ENCODE assay signal across 26 cellular contexts in the genomic region with DNA sequence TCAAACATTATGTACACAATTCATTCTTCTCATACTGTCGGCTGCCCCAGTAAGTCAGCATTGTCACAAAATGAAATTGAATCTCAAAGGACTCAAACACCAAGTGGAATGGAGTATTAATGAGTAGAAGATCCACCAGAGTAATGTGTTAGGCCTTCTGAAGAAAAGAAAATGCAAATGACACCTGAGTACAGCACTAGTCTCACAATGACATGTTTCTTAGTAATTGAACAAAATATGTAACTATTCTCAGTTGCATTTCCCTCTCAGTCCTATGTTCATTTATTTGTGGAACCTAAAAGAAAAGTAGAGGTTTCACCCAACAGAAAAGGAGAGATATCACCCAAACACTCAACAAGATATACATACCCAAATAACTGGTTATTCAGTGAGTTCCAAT.
DNase-seq lines count a peak whose midpoint lies in the region; ATAC-seq, FAIRE-seq and TF ChIP-seq lines count a peak whose summit lies in the region.
"Had no signal": no experiment of that assay in that cellular context is flagged by ENCODE, and none has a peak within 500 bp of the region (broad histone marks: within the 10 kb centered on the region; RNA-seq: fewer than 3 reads in every experiment).

No MANE protein-coding gene starts in this region.

- WGBS in GM12878 (ENCODE audit: insufficient coverage, insufficient replicate concordance, low lambda C conversion rate, missing lambda C conversion rate) = 3% methylated on average over 1 of the region's 1 CpG

- FAIRE-seq in GM12878 (lab: Jason Lieb, UNC) (peak; percentile 69), HTR-8/SVneo (lab: Jason Lieb, UNC) (no peak)
- FAIRE-seq: A549, HepG2 had no signal

- no peak for TF ChIP-seq POLR2A in GM12878 (IDR thresholded peaks at IDR 0.05; ENCODE audit: low read depth, low read length)

- no peaks in the 10 kb centered on the region for H3K79me2 ChIP-seq in GM12878 (ENCODE audit: control insufficient read depth, insufficient read depth, low read length)

- H3K27ac ChIP-seq in GM12878 (ENCODE audit: control insufficient read depth, insufficient read depth) = no peak overlapping the region
- H3K27ac ChIP-seq: A549, BLaER1 had no signal

- CTCF ChIA-PET in GM12878 (lab: Yijun Ruan, JAX) = no interaction called here

- no TSS peak for BruUV-seq in GM12878 (replicated peaks; lab: Mats Ljungman, UMichigan)

- H3K9ac ChIP-seq in GM12878 (ENCODE audit: control insufficient read depth, insufficient read depth, low read length) = no peak overlapping the region
- H3K9ac ChIP-seq: BLaER1 had no signal

- H3K4me3 ChIP-seq in GM12878 = no peak overlapping the region
- H3K4me3 ChIP-seq: A549, BLaER1 had no signal

- H3K4me1 ChIP-seq in GM12878 (ENCODE audit: control insufficient read depth, insufficient read depth, low read length) = no peaks in the 10 kb centered on the region
- H3K4me1 ChIP-seq: BLaER1 had no signal

- POLR2A ChIA-PET in GM12878 (lab: Charles Lee) = no interaction called here

- RAD21 ChIA-PET in GM12878 (lab: Charles Lee; ENCODE audit: unreplicated experiment) = no interaction called here

- H3K4me2 ChIP-seq in GM12878 (ENCODE audit: control insufficient read depth, insufficient read depth) = no peak overlapping the region
- H3K4me2 ChIP-seq: A549, BLaER1 had no signal

- SMC1A ChIA-PET in GM12878 (lab: Charles Lee; ENCODE audit: uncharacterized antibody, unreplicated experiment) = no interaction called here

- in situ Hi-C loops in GM12878 (cut with MboI) = no loop called here

- TF ChIP-seq RAD21 in GM12878 (IDR thresholded peaks at IDR 0.05; ENCODE audit: insufficient read depth, low read depth, low read length) = no peak

- ATAC-seq in GM18511 (IDR thresholded peaks at IDR 0.05; ENCODE audit: unreplicated experiment) = peak; percentile 49
- peak; percentile 85 for ATAC-seq in GM21390 (IDR thresholded peaks at IDR 0.05; ENCODE audit: unreplicated experiment)
- ATAC-seq in HG02973 (IDR thresholded peaks at IDR 0.05; ENCODE audit: unreplicated experiment) = peak; percentile 72
- ATAC-seq in GM12878 = peak; percentile 87
- ATAC-seq: A549; CD8-positive, alpha-beta T cell; HCT116; HepG2 had no signal

- no peaks in the 10 kb centered on the region; the same call in 2 of the 3 replicates for H3K9me3 ChIP-seq in GM12878 (replicated peaks; ENCODE audit: control insufficient read depth, insufficient read depth, low read length)
- H3K9me3 ChIP-seq: A549 had no signal

- TF ChIP-seq EP300 in GM12878 (IDR thresholded peaks at IDR 0.05; ENCODE audit: borderline replicate concordance in 1 of 2, control insufficient read depth in 1 of 2, low read depth in 2 of 2, low read length in 2 of 2) = no peak

- intact Hi-C loops in GM12878 (cut with micrococcal nuclease; ENCODE audit: unreplicated experiment) = no loop called here
- intact Hi-C loops in posterior cingulate gyrus (cut with DNase I) = no loop called here

- no peaks in the 10 kb centered on the region for H3K27me3 ChIP-seq in GM12878 (replicated peaks in 1 of 2; ENCODE audit: control insufficient read depth in 2 of 2, insufficient read depth in 2 of 2, low read length in 1 of 2)
- H3K27me3 ChIP-seq: BLaER1 had no signal

- H4K20me1 ChIP-seq in GM12878 (ENCODE audit: control insufficient read depth, insufficient read depth) = no peaks in the 10 kb centered on the region
- H4K20me1 ChIP-seq: BLaER1 had no signal

- DNase-seq in GM12878 (ENCODE audit: low read depth, low spot score) = no peak
- DNase-seq in posterior cingulate gyrus = no peak
- no peak for DNase-seq in activated CD4-positive, alpha-beta T cell treated with anti-CD3 and anti-CD28 coated beads for 4 hours
- DNase-seq in HTR-8/SVneo (ENCODE audit: insufficient read length, low spot score) = no peak
- DNase-seq: Calu3; CD8-positive, alpha-beta T cell; EL; GOT3; KG1; NCI-H1105 treated with DMSO at 0.1 percent for 48 hours; NCI-H1694 treated with DMSO at 0.1 percent for 48 hours; NCI-H2107; NCI-H2227 treated with DMSO at 0.1 percent for 48 hours; NCI-H510A treated with DMSO at 0.1 percent for 48 hours; NCI-H774; OCI-M1; Right ventricle myocardium superior; SW 1271; T-helper 2 cell had no signal

- TF ChIP-seq CTCF in GM12878 (IDR thresholded peaks at IDR 0.05 in 2 of 3, conservative IDR thresholded peaks at IDR 0.05 in 1 of 3; ENCODE audit: control insufficient read depth in 2 of 3, extremely low read depth in 1 of 3, insufficient read depth in 1 of 3, low read depth in 3 of 3, low read length in 3 of 3) = no peak

- no peaks in the 10 kb centered on the region for H3K36me3 ChIP-seq in GM12878 (ENCODE audit: control insufficient read depth in 2 of 2, insufficient read depth in 2 of 2, low read length in 1 of 2)
- H3K36me3 ChIP-seq: BLaER1 had no signal

- H2AFZ ChIP-seq in GM12878 (ENCODE audit: control insufficient read depth, low read depth, low read length) = no peak overlapping the region

TF ChIP-seq in GM12878, 131 proteins besides CTCF, POLR2A, EP300 and RAD21:
- TF ChIP-seq FOXK2 (IDR thresholded peaks at IDR 0.05) = no peak
- TF ChIP-seq TBL1XR1 (IDR thresholded peaks at IDR 0.05; ENCODE audit: low read depth, low read length) = no peak
- TF ChIP-seq ATF7 (IDR thresholded peaks at IDR 0.05; ENCODE audit: low read depth) = 0 out of 2 replicates have a peak, but pooled peaks have one; percentile 12
- no peak for TF ChIP-seq NR2C1 (IDR thresholded peaks at IDR 0.05)
- TF ChIP-seq, protein P1, sequence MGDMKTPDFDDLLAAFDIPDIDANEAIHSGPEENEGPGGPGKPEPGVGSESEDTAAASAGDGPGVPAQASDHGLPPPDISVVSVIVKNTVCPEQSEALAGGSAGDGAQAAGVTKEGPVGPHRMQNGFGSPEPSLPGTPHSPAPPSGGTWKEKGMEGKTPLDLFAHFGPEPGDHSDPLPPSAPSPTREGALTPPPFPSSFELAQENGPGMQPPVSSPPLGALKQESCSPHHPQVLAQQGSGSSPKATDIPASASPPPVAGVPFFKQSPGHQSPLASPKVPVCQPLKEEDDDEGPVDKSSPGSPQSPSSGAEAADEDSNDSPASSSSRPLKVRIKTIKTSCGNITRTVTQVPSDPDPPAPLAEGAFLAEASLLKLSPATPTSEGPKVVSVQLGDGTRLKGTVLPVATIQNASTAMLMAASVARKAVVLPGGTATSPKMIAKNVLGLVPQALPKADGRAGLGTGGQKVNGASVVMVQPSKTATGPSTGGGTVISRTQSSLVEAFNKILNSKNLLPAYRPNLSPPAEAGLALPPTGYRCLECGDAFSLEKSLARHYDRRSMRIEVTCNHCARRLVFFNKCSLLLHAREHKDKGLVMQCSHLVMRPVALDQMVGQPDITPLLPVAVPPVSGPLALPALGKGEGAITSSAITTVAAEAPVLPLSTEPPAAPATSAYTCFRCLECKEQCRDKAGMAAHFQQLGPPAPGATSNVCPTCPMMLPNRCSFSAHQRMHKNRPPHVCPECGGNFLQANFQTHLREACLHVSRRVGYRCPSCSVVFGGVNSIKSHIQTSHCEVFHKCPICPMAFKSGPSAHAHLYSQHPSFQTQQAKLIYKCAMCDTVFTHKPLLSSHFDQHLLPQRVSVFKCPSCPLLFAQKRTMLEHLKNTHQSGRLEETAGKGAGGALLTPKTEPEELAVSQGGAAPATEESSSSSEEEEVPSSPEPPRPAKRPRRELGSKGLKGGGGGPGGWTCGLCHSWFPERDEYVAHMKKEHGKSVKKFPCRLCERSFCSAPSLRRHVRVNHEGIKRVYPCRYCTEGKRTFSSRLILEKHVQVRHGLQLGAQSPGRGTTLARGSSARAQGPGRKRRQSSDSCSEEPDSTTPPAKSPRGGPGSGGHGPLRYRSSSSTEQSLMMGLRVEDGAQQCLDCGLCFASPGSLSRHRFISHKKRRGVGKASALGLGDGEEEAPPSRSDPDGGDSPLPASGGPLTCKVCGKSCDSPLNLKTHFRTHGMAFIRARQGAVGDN (IDR thresholded peaks at IDR 0.05) = no peak
